Comparison of ENCODE assay signal across 8 cellular contexts in the genomic region with DNA sequence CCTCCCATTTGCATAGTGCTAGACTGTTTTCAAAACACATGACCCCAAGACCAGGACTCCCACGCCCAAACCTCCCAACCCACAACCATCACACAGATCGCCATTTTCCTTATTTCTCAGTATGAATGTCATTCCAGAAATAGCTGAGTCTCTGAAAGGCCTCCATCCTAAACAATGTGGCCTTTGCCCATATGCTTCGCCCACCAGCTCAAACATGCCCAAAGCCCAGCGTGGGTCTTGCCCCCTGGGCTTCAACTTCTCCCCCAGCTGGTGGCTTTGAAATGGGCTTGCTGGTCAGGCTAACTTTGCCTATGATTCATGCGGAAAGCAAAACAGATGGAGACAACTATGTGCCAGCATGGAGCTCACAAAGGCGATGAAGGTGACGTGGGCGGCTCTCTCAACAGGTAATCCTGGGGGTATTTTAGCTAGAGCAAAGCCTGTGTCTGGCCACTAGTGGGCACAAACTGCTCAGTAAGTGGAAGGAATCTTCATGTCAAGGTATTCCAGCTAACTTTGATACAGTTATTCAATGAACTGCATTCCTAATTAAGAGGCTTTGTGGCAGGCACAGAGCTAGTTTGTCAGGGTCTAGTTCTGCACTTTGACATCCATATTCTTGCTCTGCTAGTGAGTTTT. TPM values are rescaled to one million over a fixed set of nuclear protein-coding genes. Genes with fewer than 3 reads are reported as not detected.
A peak's percentile ranks its signal among the peaks of the same experiment; 100 is the strongest.
DNase-seq lines count a peak whose midpoint lies in the region; ATAC-seq and TF ChIP-seq lines count a peak whose summit lies in the region.

No MANE protein-coding gene starts in this region.

- H3K9ac ChIP-seq in smooth muscle cell (ENCODE audit: low read depth) = no peak overlapping the region

- no peaks in the 10 kb centered on the region for H4K20me1 ChIP-seq in smooth muscle cell (ENCODE audit: low read depth)

- H3K27me3 ChIP-seq in smooth muscle cell (ENCODE audit: low read depth) = no peaks in the 10 kb centered on the region

- H3K4me2 ChIP-seq in smooth muscle cell = no peak overlapping the region

- no peak for ATAC-seq in mucosa of descending colon

- no peak overlapping the region for H3K27ac ChIP-seq in smooth muscle cell (ENCODE audit: low read depth)

- H3K4me3 ChIP-seq in fibroblast of villous mesenchyme (ENCODE audit: low read depth, low read length) = no peak overlapping the region
- H3K4me3 ChIP-seq in smooth muscle cell = no peak overlapping the region
- no peak overlapping the region for H3K4me3 ChIP-seq in mucosa of descending colon

- DNase-seq in DMS53 (lab: John Stamatoyannopoulos, UW) = peak; percentile 26
- no peak for DNase-seq in DMS53 treated with DMSO at 0.1 percent for 48 hours (lab: John Stamatoyannopoulos, UW; ENCODE audit: unreplicated experiment)
- DNase-seq in SW480 (ENCODE audit: low spot score) = peak; percentile 33
- DNase-seq in fibroblast of villous mesenchyme (ENCODE audit: low read depth) = no peak
- DNase-seq in smooth muscle cell (lab: John Stamatoyannopoulos, UW; ENCODE audit: unreplicated experiment) = no peak
- DNase-seq in superior temporal gyrus (ENCODE audit: extremely low spot score) = no peak
- no peak for DNase-seq in AG08395 (ENCODE audit: low spot score)
- no peak for DNase-seq in mucosa of descending colon

- 86% methylated on average over 8 of the region's 8 CpGs for WGBS in smooth muscle cell (ENCODE audit: low lambda C conversion rate)

- no peaks in the 10 kb centered on the region for H3K9me3 ChIP-seq in smooth muscle cell (replicated peaks; ENCODE audit: low read depth)
- H3K9me3 ChIP-seq in mucosa of descending colon = no peaks in the 10 kb centered on the region

- no peaks in the 10 kb centered on the region for H3K4me1 ChIP-seq in smooth muscle cell (ENCODE audit: low read depth)
- peaks cover 10% of the 10 kb centered on the region for H3K4me1 ChIP-seq in mucosa of descending colon (ENCODE audit: low read depth)

- intact Hi-C loops in mucosa of descending colon (cut with DNase I, micrococcal nuclease) = no loop called here

- H3K79me2 ChIP-seq in smooth muscle cell (ENCODE audit: low read depth) = peaks cover 65% of the 10 kb centered on the region

- H3F3A ChIP-seq in smooth muscle cell (ENCODE audit: low read depth) = no peaks in the 10 kb centered on the region

- peak; percentile 50 for TF ChIP-seq CTCF in fibroblast of villous mesenchyme (IDR thresholded peaks at IDR 0.05; ENCODE audit: insufficient read depth, low read depth, low read length)
- peak; percentile 31 for TF ChIP-seq CTCF in smooth muscle cell (IDR thresholded peaks at IDR 0.05; ENCODE audit: borderline replicate concordance, insufficient read depth, poor library complexity, severe bottlenecking)
- TF ChIP-seq CTCF in mucosa of descending colon (IDR thresholded peaks at IDR 0.05) = no peak

- H2AFZ ChIP-seq in smooth muscle cell (ENCODE audit: low read depth) = no peak overlapping the region

- no peaks in the 10 kb centered on the region for H3K36me3 ChIP-seq in smooth muscle cell (ENCODE audit: low read depth)
- H3K36me3 ChIP-seq in mucosa of descending colon (ENCODE audit: low read depth) = no peaks in the 10 kb centered on the region

RNA-seq across cellular contexts. Expression of gene PMP22, which starts 17.1 kb away (rescaled TPM):
- total RNA-seq in fibroblast of villous mesenchyme (23.2 and 38.0 TPM in 2 replicates), smooth muscle cell (39.6 and 51.5 TPM in 2 replicates), mucosa of descending colon (100 to 1,000 TPM in 1 of 3 donors, 10 to 100 TPM in 2; 16.7 to 149 (median 54.2) TPM)
- polyA plus RNA-seq in smooth muscle cell = 59.9 and 69.5 TPM in 2 replicates

Comparison
In these comparisons a context has a peak if more than half of its experiments do, and no peak if none do; other contexts are left out.
1. DNase-seq: peak in DMS53 (single experiment) and SW480 (single experiment); none in DMS53 treated with DMSO at 0.1 percent for 48 hours (single experiment), fibroblast of villous mesenchyme (single experiment), smooth muscle cell (single experiment), superior temporal gyrus (single experiment), AG08395 (single experiment) and mucosa of descending colon (0 of 3).